Comparison of ENCODE assay signal across 2 cellular contexts in the genomic region with DNA sequence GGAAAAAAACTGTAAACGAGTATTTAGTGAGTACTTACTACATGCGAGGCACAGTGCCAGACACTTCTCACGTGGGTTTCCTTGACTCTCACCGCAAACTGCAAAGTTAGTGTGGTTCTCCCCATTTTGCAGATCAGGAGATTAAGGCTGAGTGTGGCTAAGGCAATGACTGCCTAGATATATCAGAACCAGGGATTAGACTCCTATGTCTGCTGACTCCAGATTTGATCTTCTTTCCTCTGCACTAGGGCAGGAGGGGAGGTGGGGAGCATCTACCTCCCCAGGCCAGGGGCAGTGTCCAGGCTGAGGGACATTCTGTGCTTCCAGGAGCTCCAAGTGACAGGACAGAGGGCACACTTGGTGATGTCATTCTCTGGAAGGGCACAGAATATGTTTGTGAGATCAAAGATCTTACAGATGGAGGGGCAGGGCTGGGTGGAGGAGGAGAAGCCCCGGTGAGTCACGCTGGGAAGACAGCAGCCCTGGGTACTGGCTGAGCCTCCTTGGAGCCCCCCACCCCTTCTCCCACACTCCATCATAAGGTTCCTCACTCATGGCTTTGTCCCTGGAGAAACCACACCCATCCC.
TF ChIP-seq lines count a peak whose summit lies in the region.

No MANE protein-coding gene starts in this region.

TF ChIP-seq in SK-N-SH, 30 proteins besides CTCF, POLR2A, EP300 and RAD21 (continued from another document):
- TF ChIP-seq, protein P1, sequence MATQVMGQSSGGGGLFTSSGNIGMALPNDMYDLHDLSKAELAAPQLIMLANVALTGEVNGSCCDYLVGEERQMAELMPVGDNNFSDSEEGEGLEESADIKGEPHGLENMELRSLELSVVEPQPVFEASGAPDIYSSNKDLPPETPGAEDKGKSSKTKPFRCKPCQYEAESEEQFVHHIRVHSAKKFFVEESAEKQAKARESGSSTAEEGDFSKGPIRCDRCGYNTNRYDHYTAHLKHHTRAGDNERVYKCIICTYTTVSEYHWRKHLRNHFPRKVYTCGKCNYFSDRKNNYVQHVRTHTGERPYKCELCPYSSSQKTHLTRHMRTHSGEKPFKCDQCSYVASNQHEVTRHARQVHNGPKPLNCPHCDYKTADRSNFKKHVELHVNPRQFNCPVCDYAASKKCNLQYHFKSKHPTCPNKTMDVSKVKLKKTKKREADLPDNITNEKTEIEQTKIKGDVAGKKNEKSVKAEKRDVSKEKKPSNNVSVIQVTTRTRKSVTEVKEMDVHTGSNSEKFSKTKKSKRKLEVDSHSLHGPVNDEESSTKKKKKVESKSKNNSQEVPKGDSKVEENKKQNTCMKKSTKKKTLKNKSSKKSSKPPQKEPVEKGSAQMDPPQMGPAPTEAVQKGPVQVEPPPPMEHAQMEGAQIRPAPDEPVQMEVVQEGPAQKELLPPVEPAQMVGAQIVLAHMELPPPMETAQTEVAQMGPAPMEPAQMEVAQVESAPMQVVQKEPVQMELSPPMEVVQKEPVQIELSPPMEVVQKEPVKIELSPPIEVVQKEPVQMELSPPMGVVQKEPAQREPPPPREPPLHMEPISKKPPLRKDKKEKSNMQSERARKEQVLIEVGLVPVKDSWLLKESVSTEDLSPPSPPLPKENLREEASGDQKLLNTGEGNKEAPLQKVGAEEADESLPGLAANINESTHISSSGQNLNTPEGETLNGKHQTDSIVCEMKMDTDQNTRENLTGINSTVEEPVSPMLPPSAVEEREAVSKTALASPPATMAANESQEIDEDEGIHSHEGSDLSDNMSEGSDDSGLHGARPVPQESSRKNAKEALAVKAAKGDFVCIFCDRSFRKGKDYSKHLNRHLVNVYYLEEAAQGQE (IDR thresholded peaks at IDR 0.05; ENCODE audit: low read depth, low read length): no peak

TF ChIP-seq in SK-N-SH treated with all-trans-retinoic acid at 6 μM for 48 hours, 23 proteins besides CTCF, POLR2A, EP300 and RAD21 (continued from another document):
- TF ChIP-seq CREB5 (CRISPR knock-in tag; IDR thresholded peaks at IDR 0.05; ENCODE audit: low read depth) (no peak), ESRRG (CRISPR knock-in tag; IDR thresholded peaks at IDR 0.05) (no peak), TCF4 (CRISPR knock-in tag; IDR thresholded peaks at IDR 0.05; ENCODE audit: borderline replicate concordance) (no peak), SNAI2 (CRISPR knock-in tag; IDR thresholded peaks at IDR 0.05) (no peak), ZNF565 (CRISPR knock-in tag; conservative IDR thresholded peaks at IDR 0.05; ENCODE audit: low read depth) (no peak), ZNF8 (CRISPR knock-in tag; IDR thresholded peaks at IDR 0.05) (no peak)
